Comparison of ENCODE assay signal across 16 cellular contexts in genomic region chr14:76324133-76324532, GRCh38. TPM values are rescaled to one million over a fixed set of nuclear protein-coding genes. Genes with fewer than 3 reads are reported as not detected.
A peak's percentile ranks its signal among the peaks of the same experiment; 100 is the strongest.
DNase-seq lines count a peak whose midpoint lies in the region; ATAC-seq and TF ChIP-seq lines count a peak whose summit lies in the region.
"Had no signal": no experiment of that assay in that cellular context is flagged by ENCODE, and none has a peak within 500 bp of the region (broad histone marks: within the 10 kb centered on the region; RNA-seq: fewer than 3 reads in every experiment).

No MANE protein-coding gene starts in this region.

- H3K27me3 ChIP-seq in right atrium auricular region (no peaks in the 10 kb centered on the region), RWPE2 (ENCODE audit: insufficient read depth, poor library complexity, severe bottlenecking) (peaks cover 19% of the 10 kb centered on the region)

- TF ChIP-seq CTCF in right atrium auricular region (IDR thresholded peaks at IDR 0.05) (no peak), RWPE2 (IDR thresholded peaks at IDR 0.05; ENCODE audit: poor library complexity, severe bottlenecking) (no peak), GM10266 (IDR thresholded peaks at IDR 0.05; ENCODE audit: control insufficient read depth, insufficient read depth, low read depth, missing control alignments) (no peak)

- no peak overlapping the region for H3K4me3 ChIP-seq in right atrium auricular region
- H3K4me3 ChIP-seq in RWPE2 (ENCODE audit: severe bottlenecking) = no peak overlapping the region
- H3K4me3 ChIP-seq: GM23338 had no signal

- H3K4me1 ChIP-seq in right atrium auricular region = peaks cover 0 to 9% of the 10 kb centered on the region in 2 donors
- H3K4me1 ChIP-seq in RWPE2 (ENCODE audit: insufficient read depth, poor library complexity, severe bottlenecking) = no peaks in the 10 kb centered on the region
- H3K4me1 ChIP-seq: Caco-2 had no signal

- DNase-seq in cardiac septum (ENCODE audit: low spot score) (peak; percentile 66), right atrium auricular region (ENCODE audit: low spot score) (no peak), RWPE2 (ENCODE audit: low spot score) (peak; percentile 54), posterior vena cava (ENCODE audit: low spot score) (peak; percentile 35), NCI-H128 (lab: John Stamatoyannopoulos, UW; ENCODE audit: unreplicated experiment) (no peak), GM10266 (ENCODE audit: extremely low spot score) (no peak)
- DNase-seq: Caco-2; CD4-positive, alpha-beta T cell; HCEC 1CT had no signal

- H3K9me3 ChIP-seq in right atrium auricular region = no peaks in the 10 kb centered on the region
- H3K9me3 ChIP-seq in RWPE2 (ENCODE audit: severe bottlenecking) = no peaks in the 10 kb centered on the region
- H3K9me3 ChIP-seq: Caco-2 had no signal

- H3K36me3 ChIP-seq in right atrium auricular region (no peaks in the 10 kb centered on the region), RWPE2 (ENCODE audit: low read depth) (no peaks in the 10 kb centered on the region)

- no peak overlapping the region for H3K27ac ChIP-seq in right atrium auricular region
- no peak overlapping the region for H3K27ac ChIP-seq in RWPE2 (ENCODE audit: poor library complexity, severe bottlenecking)
- H3K27ac ChIP-seq: C4-2B, HL-60 had no signal

- ATAC-seq in RWPE2 (ENCODE audit: low read depth) (no peak), esophagus mucosa (no peak)
- ATAC-seq: GM23338 had no signal

- intact Hi-C loops in cardiac septum (cut with DNase I) = no loop called here
- intact Hi-C loops in posterior vena cava (cut with DNase I) = no loop called here

RNA-seq across cellular contexts. Expression of gene ESRRB, which starts 51.8 kb away (rescaled TPM):
- 8.7 TPM for total RNA-seq in cardiac septum
- total RNA-seq in right atrium auricular region = 10 to 100 TPM; 10.0 to 14.8 TPM
- total RNA-seq in posterior vena cava = under 1 TPM; 0.60 to 0.95 TPM
- 0.12 TPM for total RNA-seq in esophagus mucosa
- total RNA-seq: A172, B cell, Caco-2, HT1080 had no signal

Comparison
In these comparisons a context has a peak if more than half of its experiments do, and no peak if none do; other contexts are left out.
1. DNase-seq: peak in cardiac septum (single experiment), RWPE2 (single experiment) and posterior vena cava (single experiment); none in right atrium auricular region (single experiment), NCI-H128 (single experiment) and GM10266 (single experiment).